Comparison of ENCODE assay signal across 1 cellular context in genomic region chr13:48412881-48413351, GRCh38.
TF ChIP-seq lines count a peak whose summit lies in the region.

A gene with protein sequence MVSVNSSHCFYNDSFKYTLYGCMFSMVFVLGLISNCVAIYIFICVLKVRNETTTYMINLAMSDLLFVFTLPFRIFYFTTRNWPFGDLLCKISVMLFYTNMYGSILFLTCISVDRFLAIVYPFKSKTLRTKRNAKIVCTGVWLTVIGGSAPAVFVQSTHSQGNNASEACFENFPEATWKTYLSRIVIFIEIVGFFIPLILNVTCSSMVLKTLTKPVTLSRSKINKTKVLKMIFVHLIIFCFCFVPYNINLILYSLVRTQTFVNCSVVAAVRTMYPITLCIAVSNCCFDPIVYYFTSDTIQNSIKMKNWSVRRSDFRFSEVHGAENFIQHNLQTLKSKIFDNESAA (minus strand): TSS chr13:48413113. CDS start chr13:48412423, 690 bp downstream.

TF ChIP-seq in GM12878, 131 proteins besides CTCF, POLR2A, EP300 and RAD21 (continued from another document):
- no peak for TF ChIP-seq HSF1 (IDR thresholded peaks at IDR 0.05; ENCODE audit: low read depth, low read length)
- peak; percentile 22; the same call in 1 of the 2 replicates for TF ChIP-seq ATF7 (IDR thresholded peaks at IDR 0.05; ENCODE audit: low read depth)
- TF ChIP-seq, protein P1, sequence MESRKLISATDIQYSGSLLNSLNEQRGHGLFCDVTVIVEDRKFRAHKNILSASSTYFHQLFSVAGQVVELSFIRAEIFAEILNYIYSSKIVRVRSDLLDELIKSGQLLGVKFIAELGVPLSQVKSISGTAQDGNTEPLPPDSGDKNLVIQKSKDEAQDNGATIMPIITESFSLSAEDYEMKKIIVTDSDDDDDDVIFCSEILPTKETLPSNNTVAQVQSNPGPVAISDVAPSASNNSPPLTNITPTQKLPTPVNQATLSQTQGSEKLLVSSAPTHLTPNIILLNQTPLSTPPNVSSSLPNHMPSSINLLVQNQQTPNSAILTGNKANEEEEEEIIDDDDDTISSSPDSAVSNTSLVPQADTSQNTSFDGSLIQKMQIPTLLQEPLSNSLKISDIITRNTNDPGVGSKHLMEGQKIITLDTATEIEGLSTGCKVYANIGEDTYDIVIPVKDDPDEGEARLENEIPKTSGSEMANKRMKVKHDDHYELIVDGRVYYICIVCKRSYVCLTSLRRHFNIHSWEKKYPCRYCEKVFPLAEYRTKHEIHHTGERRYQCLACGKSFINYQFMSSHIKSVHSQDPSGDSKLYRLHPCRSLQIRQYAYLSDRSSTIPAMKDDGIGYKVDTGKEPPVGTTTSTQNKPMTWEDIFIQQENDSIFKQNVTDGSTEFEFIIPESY (IDR thresholded peaks at IDR 0.05) = no peak
- TF ChIP-seq, protein P2, sequence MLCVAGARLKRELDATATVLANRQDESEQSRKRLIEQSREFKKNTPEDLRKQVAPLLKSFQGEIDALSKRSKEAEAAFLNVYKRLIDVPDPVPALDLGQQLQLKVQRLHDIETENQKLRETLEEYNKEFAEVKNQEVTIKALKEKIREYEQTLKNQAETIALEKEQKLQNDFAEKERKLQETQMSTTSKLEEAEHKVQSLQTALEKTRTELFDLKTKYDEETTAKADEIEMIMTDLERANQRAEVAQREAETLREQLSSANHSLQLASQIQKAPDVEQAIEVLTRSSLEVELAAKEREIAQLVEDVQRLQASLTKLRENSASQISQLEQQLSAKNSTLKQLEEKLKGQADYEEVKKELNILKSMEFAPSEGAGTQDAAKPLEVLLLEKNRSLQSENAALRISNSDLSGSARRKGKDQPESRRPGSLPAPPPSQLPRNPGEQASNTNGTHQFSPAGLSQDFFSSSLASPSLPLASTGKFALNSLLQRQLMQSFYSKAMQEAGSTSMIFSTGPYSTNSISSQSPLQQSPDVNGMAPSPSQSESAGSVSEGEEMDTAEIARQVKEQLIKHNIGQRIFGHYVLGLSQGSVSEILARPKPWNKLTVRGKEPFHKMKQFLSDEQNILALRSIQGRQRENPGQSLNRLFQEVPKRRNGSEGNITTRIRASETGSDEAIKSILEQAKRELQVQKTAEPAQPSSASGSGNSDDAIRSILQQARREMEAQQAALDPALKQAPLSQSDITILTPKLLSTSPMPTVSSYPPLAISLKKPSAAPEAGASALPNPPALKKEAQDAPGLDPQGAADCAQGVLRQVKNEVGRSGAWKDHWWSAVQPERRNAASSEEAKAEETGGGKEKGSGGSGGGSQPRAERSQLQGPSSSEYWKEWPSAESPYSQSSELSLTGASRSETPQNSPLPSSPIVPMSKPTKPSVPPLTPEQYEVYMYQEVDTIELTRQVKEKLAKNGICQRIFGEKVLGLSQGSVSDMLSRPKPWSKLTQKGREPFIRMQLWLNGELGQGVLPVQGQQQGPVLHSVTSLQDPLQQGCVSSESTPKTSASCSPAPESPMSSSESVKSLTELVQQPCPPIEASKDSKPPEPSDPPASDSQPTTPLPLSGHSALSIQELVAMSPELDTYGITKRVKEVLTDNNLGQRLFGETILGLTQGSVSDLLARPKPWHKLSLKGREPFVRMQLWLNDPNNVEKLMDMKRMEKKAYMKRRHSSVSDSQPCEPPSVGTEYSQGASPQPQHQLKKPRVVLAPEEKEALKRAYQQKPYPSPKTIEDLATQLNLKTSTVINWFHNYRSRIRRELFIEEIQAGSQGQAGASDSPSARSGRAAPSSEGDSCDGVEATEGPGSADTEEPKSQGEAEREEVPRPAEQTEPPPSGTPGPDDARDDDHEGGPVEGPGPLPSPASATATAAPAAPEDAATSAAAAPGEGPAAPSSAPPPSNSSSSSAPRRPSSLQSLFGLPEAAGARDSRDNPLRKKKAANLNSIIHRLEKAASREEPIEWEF (IDR thresholded peaks at IDR 0.05; ENCODE audit: insufficient replicate concordance, low read depth, low read length) = no peak
- no peak for TF ChIP-seq MXI1 (IDR thresholded peaks at IDR 0.05; ENCODE audit: low read depth, low read length)
- TF ChIP-seq EED (IDR thresholded peaks at IDR 0.05; ENCODE audit: low read depth) = no peak
